Comparison of ENCODE assay signal across 19 cellular contexts in the genomic region with DNA sequence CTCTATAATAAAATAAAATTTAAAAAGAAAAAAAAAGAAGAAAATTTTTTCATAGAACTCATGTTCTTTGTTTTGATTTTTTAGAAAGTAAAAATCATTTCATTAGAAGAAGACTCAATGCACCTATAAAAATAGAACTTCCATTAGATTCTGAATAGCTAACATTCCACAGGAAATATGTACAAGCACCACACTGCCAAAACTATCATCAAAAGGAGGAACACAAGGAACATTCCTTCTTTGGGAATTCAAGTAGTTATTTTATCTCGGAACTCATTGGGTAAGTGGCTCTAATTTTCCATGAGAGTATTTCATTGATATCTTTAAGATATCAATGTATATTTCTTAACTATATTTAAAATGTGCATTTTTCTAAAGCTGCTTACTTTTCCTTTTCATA.
DNase-seq lines count a peak whose midpoint lies in the region; ATAC-seq, FAIRE-seq and TF ChIP-seq lines count a peak whose summit lies in the region.
"Had no signal": no experiment of that assay in that cellular context is flagged by ENCODE, and none has a peak within 500 bp of the region (broad histone marks: within the 10 kb centered on the region; RNA-seq: fewer than 3 reads in every experiment).

No MANE protein-coding gene starts in this region.

- H3K36me3 Mint-ChIP-seq in activated T-cell treated with anti-CD3 and anti-CD28 coated beads, Interleukin-2, amount 50 U/mL, for 4 hours (ENCODE audit: insufficient read depth), result peaks cover 52% of the 10 kb centered on the region

- no peak overlapping the region for H3K27ac ChIP-seq in caudate nucleus (ENCODE audit: low read depth, low read length)
- H3K27ac ChIP-seq: A549 had no signal

- no peaks in the 10 kb centered on the region for H3K27me3 Mint-ChIP-seq in activated T-cell treated with anti-CD3 and anti-CD28 coated beads, Interleukin-2, amount 50 U/mL, for 4 hours (ENCODE audit: low read depth)

- H3K9me3 Mint-ChIP-seq in activated T-cell treated with anti-CD3 and anti-CD28 coated beads, Interleukin-2, amount 50 U/mL, for 4 hours, result no peaks in the 10 kb centered on the region

- H3K4me3 Mint-ChIP-seq in activated T-cell treated with anti-CD3 and anti-CD28 coated beads, Interleukin-2, amount 50 U/mL, for 4 hours, result no peak overlapping the region
- H3K4me3 Mint-ChIP-seq: CD14-positive monocyte had no signal

- DNase-seq in AG10803 (ENCODE audit: low read depth) (peak; percentile 65), HCEC 1CT (peak; percentile 2), cardiac fibroblast (ENCODE audit: low read depth in 2 of 2) (peak; percentile 34 to 56), frontal cortex (ENCODE audit: low spot score in 2 of 2) (no peak), caudate nucleus (lab: John Stamatoyannopoulos, UW) (no peak)
- DNase-seq in activated T-cell treated with anti-CD3 and anti-CD28 coated beads, Interleukin-2, amount 50 U/mL, for 4 hours, result no peak
- DNase-seq: DMS79, KG1, NCI-H1417, NCI-H187, NCI-H345, NCI-H524 treated with DMSO at 0.1 percent for 48 hours, SIG-M5 had no signal

- peaks cover 36% of the 10 kb centered on the region for H3K4me1 Mint-ChIP-seq in activated T-cell treated with anti-CD3 and anti-CD28 coated beads, Interleukin-2, amount 50 U/mL, for 4 hours (ENCODE audit: low read depth)
- H3K4me1 Mint-ChIP-seq: CD14-positive monocyte had no signal

- FAIRE-seq in frontal cortex (lab: Jason Lieb, UNC), result peak; percentile 15
- FAIRE-seq: A549, HepG2 had no signal

- TF ChIP-seq CTCF in AG10803 (conservative IDR thresholded peaks at IDR 0.05; ENCODE audit: low read length) (no peak), cardiac fibroblast (IDR thresholded peaks at IDR 0.05; ENCODE audit: low read depth, low read length) (no peak)

- no peak for ATAC-seq in activated T-cell treated with anti-CD3 and anti-CD28 coated beads, Interleukin-2, amount 50 U/mL, for 4 hours
- ATAC-seq in HG02970 (IDR thresholded peaks at IDR 0.05; ENCODE audit: low FRiP score, unreplicated experiment), result no peak
- ATAC-seq: A549, HCT116, HepG2, SK-N-SH treated with all-trans-retinoic acid at 6 μM for 48 hours had no signal

- no peak overlapping the region for H3K4me3 ChIP-seq in AG10803 (ENCODE audit: low read length)
- H3K4me3 ChIP-seq in cardiac fibroblast (replicated peaks in 1 of 2; ENCODE audit: low read depth in 2 of 2, low read length in 2 of 2), result no peak overlapping the region
- H3K4me3 ChIP-seq: A549 had no signal

Comparison
In these comparisons a context has a peak if more than half of its experiments do, and no peak if none do; other contexts are left out.
1. DNase-seq: peak in AG10803 (single experiment), HCEC 1CT (single experiment) and cardiac fibroblast (2 of 2); none in frontal cortex (0 of 2), activated T-cell treated with anti-CD3 and anti-CD28 coated beads, Interleukin-2, amount 50 U/mL, for 4 hours (single experiment) and caudate nucleus (0 of 61).